ENCODE assay signal across 8 cellular contexts in the genomic region with DNA sequence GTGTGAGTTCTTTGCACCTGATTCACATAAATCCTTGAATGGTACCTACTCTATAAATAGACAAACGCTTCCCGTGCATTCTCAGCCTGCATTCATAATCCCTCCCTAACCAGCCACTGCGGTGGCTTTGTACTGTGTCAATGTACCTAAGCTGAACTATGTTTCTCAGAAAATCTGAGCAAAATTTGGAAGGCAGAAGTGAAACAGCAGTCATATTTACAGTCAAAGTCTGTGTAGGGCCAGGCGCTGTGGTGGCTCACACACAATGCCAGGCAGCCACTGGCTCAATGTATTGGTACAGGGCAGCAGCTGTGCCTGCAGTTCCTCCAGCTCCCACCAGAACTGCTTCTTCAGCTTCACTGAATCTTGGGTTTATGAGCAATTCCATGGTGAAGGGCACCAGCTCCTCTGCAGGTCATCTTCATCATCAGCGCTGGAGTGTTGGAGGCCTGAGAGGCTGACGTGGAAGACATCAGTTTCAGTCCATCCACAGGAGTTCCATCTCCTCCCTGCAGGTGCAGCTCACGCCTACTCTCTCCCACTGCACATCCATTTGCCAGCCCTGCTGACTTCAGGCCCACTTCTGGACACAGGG. TPM values are rescaled to one million over a fixed set of nuclear protein-coding genes. Genes with fewer than 3 reads are reported as not detected.
DNase-seq lines count a peak whose midpoint lies in the region; ATAC-seq lines count a peak whose summit lies in the region.

No MANE protein-coding gene starts in this region.

- DNase-seq in EH (ENCODE audit: low read depth) (peak; percentile 8), T-cell (peak in 20 of 34 experiments; percentile 2 to 38 (median 14)), glomerular visceral epithelial cell (ENCODE audit: extremely low spot score) (peak; percentile 7), cerebellar nuclear complex (lab: John Stamatoyannopoulos, UW) (no peak), middle frontal gyrus (ENCODE audit: extremely low spot score, low spot score) (no peak)

- no peak overlapping the region for H3K4me3 Mint-ChIP-seq in T-cell

- peak overlapping the region; percentile 4 for H3K27ac ChIP-seq in temporal lobe (ENCODE audit: low read depth, low read length)

- no peaks in the 10 kb centered on the region for H3K27me3 Mint-ChIP-seq in T-cell

- H3K27ac Mint-ChIP-seq in T-cell, result peak overlapping the region in 1 of 2 donors; percentile 1

- ATAC-seq in GM19372 (IDR thresholded peaks at IDR 0.05; ENCODE audit: low read depth, unreplicated experiment) (peak; percentile 96), HG03139 (IDR thresholded peaks at IDR 0.05; ENCODE audit: unreplicated experiment) (peak; percentile 94), T-cell (replicated peaks in 1 of 4) (peak; percentile 22 to 84 (median 54))

- H3K9me3 Mint-ChIP-seq in T-cell, result no peaks in the 10 kb centered on the region

- POLR2A ChIA-PET in T-cell (lab: Charles Lee), result no interaction called here

- H3K36me3 Mint-ChIP-seq in T-cell, result no peaks in the 10 kb centered on the region

- CTCF ChIA-PET in T-cell (lab: Charles Lee), result interaction anchor here in 1 of 2 donors (0.5 to 0.7 kb wide), 2 partner anchors 89 to 165 kb away, joined by 3 to 4 read pairs; no protein-coding TSS in a partner anchor

- H3K4me1 Mint-ChIP-seq in T-cell, result peaks cover 19 to 36% (median 27%) of the 10 kb centered on the region in 3 donors

RNA-seq across cellular contexts. Expression of gene IRF2, which starts 32.3 kb away (rescaled TPM):
- 10 to 100 TPM; 45.5 to 73.4 (median 59.1) TPM for total RNA-seq in T-cell
- total RNA-seq in temporal lobe, result 6.4 TPM

Comparison
In these comparisons a context has a peak if more than half of its experiments do, and no peak if none do; other contexts are left out.
1. DNase-seq: peak in EH (single experiment), T-cell (20 of 34) and glomerular visceral epithelial cell (single experiment); none in cerebellar nuclear complex (0 of 2) and middle frontal gyrus (single experiment).
2. Peak in every context shown above with its lines, with median percentiles within 50 percentile points of each other: ATAC-seq.